Comparison of ENCODE assay signal across 8 cellular contexts in the genomic region with DNA sequence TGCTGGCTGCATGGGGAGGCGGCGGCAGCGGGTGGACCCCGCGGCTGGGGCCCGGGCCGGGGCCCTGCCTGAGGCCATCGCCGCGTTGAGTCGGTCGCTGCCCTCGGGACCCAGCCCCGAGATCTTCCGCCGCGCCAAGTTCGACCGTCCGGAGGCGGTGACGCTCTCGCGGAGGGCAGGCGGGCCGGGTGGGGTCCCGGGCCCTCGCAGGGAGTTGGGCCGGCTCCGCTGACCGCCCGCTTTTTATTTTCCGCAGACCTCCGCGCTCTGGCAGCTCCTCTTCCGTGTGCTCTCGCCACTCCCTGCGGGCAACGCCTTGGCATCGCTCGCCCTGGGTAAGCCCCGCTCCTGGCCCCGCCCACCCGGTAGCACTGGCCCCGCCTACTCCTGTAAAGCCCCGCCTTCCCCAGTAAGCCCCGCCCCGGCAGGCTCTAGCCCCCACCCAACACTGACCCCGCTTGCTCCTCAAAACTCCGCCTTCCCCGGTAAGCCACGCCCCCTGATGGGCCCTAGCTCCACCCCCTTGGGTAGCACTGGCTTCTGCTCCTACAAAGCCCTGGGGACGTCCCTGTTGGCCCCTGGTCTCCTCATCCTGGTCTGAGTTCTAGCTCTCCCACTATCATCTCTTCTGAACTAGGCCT. TPM values are rescaled to one million over a fixed set of nuclear protein-coding genes. Genes with fewer than 3 reads are reported as not detected.
A peak's percentile ranks its signal among the peaks of the same experiment; 100 is the strongest.
DNase-seq lines count a peak whose midpoint lies in the region; TF ChIP-seq lines count a peak whose summit lies in the region.

No MANE protein-coding gene starts in this region.

- H3K27ac ChIP-seq in mesodermal cell (ENCODE audit: low read depth, low read length, severe bottlenecking): peak overlapping the region; percentile 84

- peaks cover 24% of the 10 kb centered on the region for H3K4me1 ChIP-seq in mesodermal cell (ENCODE audit: control insufficient read depth, insufficient read depth, low read length, poor library complexity, severe bottlenecking)

- H3K27me3 Mint-ChIP-seq in CD14-positive monocyte (ENCODE audit: low read depth in 3 of 3): peaks cover 5 to 13% (median 9%) of the 10 kb centered on the region in 3 donors
- no peaks in the 10 kb centered on the region for H3K27me3 Mint-ChIP-seq in activated CD4-positive, alpha-beta memory T cell treated with anti-CD3 and anti-CD28 coated beads for 36 hours

- H3K4me3 Mint-ChIP-seq in CD14-positive monocyte: peak overlapping the region; percentile 79 to 81
- H3K4me3 Mint-ChIP-seq in activated CD4-positive, alpha-beta memory T cell treated with anti-CD3 and anti-CD28 coated beads for 36 hours: peak overlapping the region; percentile 82

- peak overlapping the region; percentile 90 to 97 (median 94) for H3K27ac Mint-ChIP-seq in CD14-positive monocyte
- H3K27ac Mint-ChIP-seq in activated CD4-positive, alpha-beta memory T cell treated with anti-CD3 and anti-CD28 coated beads for 36 hours: peak overlapping the region; percentile 91

- CTCF ChIA-PET in activated CD4-positive, alpha-beta memory T cell treated with anti-CD3 and anti-CD28 coated beads for 36 hours (lab: Charles Lee): interaction anchor here (0.7 to 4.5 kb wide), 5 partner anchors 10 to 121 kb away, joined by 3 to 177 read pairs (median 15); no protein-coding TSS in a partner anchor

- peaks cover 14% of the 10 kb centered on the region for H3K36me3 ChIP-seq in mesodermal cell (ENCODE audit: control insufficient read depth, insufficient read depth, low read length)

- H3K4me3 ChIP-seq in mesodermal cell (ENCODE audit: extremely low read depth, insufficient read depth, low read length, poor library complexity, severe bottlenecking): peak overlapping the region; percentile 72

- H3K36me3 Mint-ChIP-seq in CD14-positive monocyte: peaks cover 5 to 17% of the 10 kb centered on the region in 2 donors
- peaks cover 2% of the 10 kb centered on the region for H3K36me3 Mint-ChIP-seq in activated CD4-positive, alpha-beta memory T cell treated with anti-CD3 and anti-CD28 coated beads for 36 hours

- no peak for TF ChIP-seq CTCF in CD14-positive monocyte (IDR thresholded peaks at IDR 0.05)

- WGBS in mesodermal cell (ENCODE audit: insufficient coverage in 2 of 2), 2 experiments: 0 to 3% methylated on average over 48 to 50 of the region's 53 CpGs

- POLR2A ChIA-PET in activated CD4-positive, alpha-beta memory T cell treated with anti-CD3 and anti-CD28 coated beads for 36 hours (lab: Charles Lee): interaction anchor here (0.7 to 4.9 kb wide), 8 partner anchors 10 to 94 kb away, joined by 3 to 55 read pairs (median 3); a partner anchor contains a TSS

- H3K4me1 Mint-ChIP-seq in CD14-positive monocyte: peaks cover 24% of the 10 kb centered on the region
- H3K4me1 Mint-ChIP-seq in activated CD4-positive, alpha-beta memory T cell treated with anti-CD3 and anti-CD28 coated beads for 36 hours (ENCODE audit: low read depth): peaks cover 16% of the 10 kb centered on the region

- DNase-seq in CD14-positive monocyte (ENCODE audit: low spot score) (peak; percentile 88), H4 (ENCODE audit: low spot score) (peak; percentile 36), NCI-H446 treated with DMSO at 0.1 percent for 48 hours (lab: John Stamatoyannopoulos, UW) (peak; percentile 49), mesenteric fat pad (ENCODE audit: low spot score) (no peak)
- peak; percentile 96 for DNase-seq in activated CD4-positive, alpha-beta memory T cell treated with anti-CD3 and anti-CD28 coated beads for 36 hours
- DNase-seq in effector CD8-positive, alpha-beta T cell (lab: John Stamatoyannopoulos, UW): peak; percentile 90
- peak; percentile 65 to 69 for DNase-seq in stimulated activated CD8-positive, alpha-beta memory T cell treated with anti-CD3 and anti-CD28 coated beads, Interleukin-4, amount 100 ng/mL, for 4 hours (ENCODE audit: low read depth in 2 of 2, low spot score in 1 of 2)

- H3K9me3 ChIP-seq in mesodermal cell (ENCODE audit: control insufficient read depth, low read length): no peaks in the 10 kb centered on the region

- intact Hi-C loops in CD14-positive monocyte (cut with micrococcal nuclease): loop anchor here (2.0 to 5.0 kb wide), 5 partner anchors 43 to 739 kb away; a partner anchor contains a TSS
- intact Hi-C loops in activated CD4-positive, alpha-beta memory T cell treated with anti-CD3 and anti-CD28 coated beads for 36 hours (cut with micrococcal nuclease): loop anchor here (1.0 to 5.0 kb wide), 9 partner anchors 9 to 739 kb away; a partner anchor contains a TSS

- peaks cover 0 to 3% (median 0%) of the 10 kb centered on the region in 7 donors for H3K9me3 Mint-ChIP-seq in CD14-positive monocyte
- no peaks in the 10 kb centered on the region for H3K9me3 Mint-ChIP-seq in activated CD4-positive, alpha-beta memory T cell treated with anti-CD3 and anti-CD28 coated beads for 36 hours

RNA-seq across cellular contexts. Expression of a gene that starts 0.4 kb away (rescaled TPM):
- polyA plus RNA-seq in CD14-positive monocyte: 1 to 10 TPM; 7.8 to 9.0 TPM
- total RNA-seq in H4 (2014; rRNA removed; shearing (Covaris generic)): 15.4 and 17.3 TPM in 2 replicates
- 10 to 100 TPM; 40.2 to 44.8 TPM for total RNA-seq in activated CD4-positive, alpha-beta memory T cell treated with anti-CD3 and anti-CD28 coated beads for 36 hours
- 11.7 TPM for polyA plus RNA-seq in mesodermal cell (2013, experiment 1 of 2)
- polyA plus RNA-seq in mesodermal cell (2013, experiment 2 of 2): 12.2 TPM
- total RNA-seq in mesenteric fat pad: 22.7 TPM

RNA-seq across cellular contexts. Expression of a gene that starts 4.8 kb away (rescaled TPM):
- 1,000 to 10,000 TPM; 1,032 to 2,084 TPM for polyA plus RNA-seq in CD14-positive monocyte
- total RNA-seq in H4 (2014; rRNA removed; shearing (Covaris generic)): not detected in 2 replicates
- 100 to 1,000 TPM; 390 to 397 TPM for total RNA-seq in activated CD4-positive, alpha-beta memory T cell treated with anti-CD3 and anti-CD28 coated beads for 36 hours
- 50.0 TPM for polyA plus RNA-seq in mesodermal cell (2013, experiment 1 of 2)
- polyA plus RNA-seq in mesodermal cell (2013, experiment 2 of 2): 33.7 TPM
- total RNA-seq in mesenteric fat pad: 64.8 TPM

RNA-seq across cellular contexts. Expression of a gene that starts 16.9 kb away (rescaled TPM):
- 1 to 10 TPM; 2.1 to 3.3 TPM for polyA plus RNA-seq in CD14-positive monocyte
- total RNA-seq in H4 (2014; rRNA removed; shearing (Covaris generic)): 16.2 and 26.9 TPM in 2 replicates
- total RNA-seq in activated CD4-positive, alpha-beta memory T cell treated with anti-CD3 and anti-CD28 coated beads for 36 hours: 1 to 10 TPM; 2.7 to 2.8 TPM
- polyA plus RNA-seq in mesodermal cell (2013, experiment 1 of 2): 108 TPM
- 76.1 TPM for polyA plus RNA-seq in mesodermal cell (2013, experiment 2 of 2)
- 82.8 TPM for total RNA-seq in mesenteric fat pad

RNA-seq across cellular contexts. Expression of a gene that starts 34.9 kb away (rescaled TPM):
- under 1 TPM in 1 of 2 donors, not detected in 1; 0.11 TPM for polyA plus RNA-seq in CD14-positive monocyte
- total RNA-seq in H4 (2014; rRNA removed; shearing (Covaris generic)): 1.6 and 2.5 TPM in 2 replicates
- 10 to 100 TPM in 1 of 2 experiments, 1 to 10 TPM in 1; 9.7 to 10.2 TPM for total RNA-seq in activated CD4-positive, alpha-beta memory T cell treated with anti-CD3 and anti-CD28 coated beads for 36 hours
- polyA plus RNA-seq in mesodermal cell (2013, experiment 1 of 2): 6.6 TPM
- 4.8 TPM for polyA plus RNA-seq in mesodermal cell (2013, experiment 2 of 2)
- 2.1 TPM for total RNA-seq in mesenteric fat pad

Comparison
In these comparisons a context has a peak if more than half of its experiments do, and no peak if none do; other contexts are left out.
1. RNA of a gene that starts 4.8 kb away (total RNA-seq): 390 to 397 TPM in activated CD4-positive, alpha-beta memory T cell treated with anti-CD3 and anti-CD28 coated beads for 36 hours and 64.8 TPM in mesenteric fat pad (single experiment); not detected in H4; every median in the first group is over 10 times any median in the second.